Comparison of ENCODE assay signal across 15 cellular contexts in the genomic region with DNA sequence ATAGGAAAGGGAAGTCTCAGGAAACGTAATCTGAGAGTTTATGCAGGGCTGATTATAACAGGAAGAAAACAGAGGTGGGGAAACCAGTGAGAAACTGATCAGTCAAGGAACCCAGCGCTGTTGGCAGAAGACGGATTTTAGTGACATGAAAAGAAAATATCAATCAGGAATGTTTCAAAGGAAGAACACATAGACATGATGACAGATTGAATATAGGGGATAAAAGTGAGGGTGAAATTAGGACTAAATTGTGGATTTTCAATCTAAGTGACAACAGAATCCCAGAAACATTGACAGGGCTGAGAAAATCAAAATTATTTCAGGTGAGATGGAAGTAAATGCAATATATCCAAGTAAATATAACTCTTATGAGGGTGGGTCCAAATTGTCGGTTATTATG.
DNase-seq lines count a peak whose midpoint lies in the region; TF ChIP-seq lines count a peak whose summit lies in the region.
"Had no signal": no experiment of that assay in that cellular context is flagged by ENCODE, and none has a peak within 500 bp of the region (broad histone marks: within the 10 kb centered on the region; RNA-seq: fewer than 3 reads in every experiment).

No MANE protein-coding gene starts in this region.

- H3K4me2 ChIP-seq in KMS-11 (peak overlapping the region; percentile 1; the same call in 1 of the 2 replicates), OCI-LY3 (ENCODE audit: low read length) (peak overlapping the region; percentile 65), neural progenitor cell (no peak overlapping the region)

- H4K20me1 ChIP-seq in KMS-11 (ENCODE audit: insufficient read depth) (no peaks in the 10 kb centered on the region), OCI-LY3 (ENCODE audit: insufficient read depth, low read length) (no peaks in the 10 kb centered on the region), neural progenitor cell (ENCODE audit: low read depth) (no peaks in the 10 kb centered on the region)

- H3K27ac Mint-ChIP-seq in nephron (peak overlapping the region; percentile 3 to 31 (median 13)), neural progenitor cell (peak overlapping the region; percentile 21)
- H3K27ac Mint-ChIP-seq: CD4-positive, alpha-beta memory T cell had no signal

- H3K27ac ChIP-seq in KMS-11 (no peak overlapping the region), OCI-LY3 (ENCODE audit: low read length) (peak overlapping the region; percentile 65), neural progenitor cell (no peak overlapping the region)
- H3K27ac ChIP-seq: GM23248 had no signal

- no peaks in the 10 kb centered on the region for H3F3A ChIP-seq in neural progenitor cell (ENCODE audit: low read depth)

- H3K9me3 Mint-ChIP-seq in nephron, result no peaks in the 10 kb centered on the region
- no peaks in the 10 kb centered on the region for H3K9me3 Mint-ChIP-seq in neural progenitor cell

- H3K4me3 Mint-ChIP-seq in nephron (no peak overlapping the region), neural progenitor cell (no peak overlapping the region)
- H3K4me3 Mint-ChIP-seq: CD4-positive, alpha-beta memory T cell had no signal

- H3K27me3 ChIP-seq in KMS-11 (ENCODE audit: insufficient read depth, low read depth) (no peaks in the 10 kb centered on the region), OCI-LY3 (ENCODE audit: low read depth, low read length) (no peaks in the 10 kb centered on the region), neural progenitor cell (no peaks in the 10 kb centered on the region)

- H3K9me3 ChIP-seq in OCI-LY3 (ENCODE audit: insufficient read depth, low read length), result no peaks in the 10 kb centered on the region
- no peaks in the 10 kb centered on the region for H3K9me3 ChIP-seq in neural progenitor cell (ENCODE audit: low read depth)

- H3K79me2 ChIP-seq in KMS-11 (ENCODE audit: insufficient read depth, low read depth) (no peaks in the 10 kb centered on the region), OCI-LY3 (ENCODE audit: low read length) (no peaks in the 10 kb centered on the region), neural progenitor cell (ENCODE audit: low read depth) (no peaks in the 10 kb centered on the region)

- H3K27me3 Mint-ChIP-seq in nephron (ENCODE audit: low read depth) (no peaks in the 10 kb centered on the region), neural progenitor cell (ENCODE audit: insufficient read depth, low read depth) (no peaks in the 10 kb centered on the region)

- peaks cover 25% of the 10 kb centered on the region for H3K4me1 Mint-ChIP-seq in nephron
- no peaks in the 10 kb centered on the region for H3K4me1 Mint-ChIP-seq in neural progenitor cell
- H3K4me1 Mint-ChIP-seq: CD4-positive, alpha-beta memory T cell had no signal

- H3K9ac ChIP-seq in KMS-11 (no peak overlapping the region), OCI-LY3 (ENCODE audit: low read length) (no peak overlapping the region), neural progenitor cell (no peak overlapping the region)
- H3K9ac ChIP-seq: GM23248 had no signal

- H3K4me3 ChIP-seq in KMS-11 (IDR thresholded peaks at IDR 0.05; ENCODE audit: insufficient read depth, low read depth, low read length), result no peak overlapping the region
- H3K4me3 ChIP-seq in OCI-LY3 (ENCODE audit: low read length), result peak overlapping the region; percentile 49; the same call in 1 of the 2 replicates
- no peak overlapping the region for H3K4me3 ChIP-seq in neural progenitor cell
- H3K4me3 ChIP-seq: GM23248 had no signal

- TF ChIP-seq CTCF in KMS-11 (conservative IDR thresholded peaks at IDR 0.05; ENCODE audit: low read depth, low read length) (no peak), OCI-LY3 (IDR thresholded peaks at IDR 0.05; ENCODE audit: low read depth, low read length) (no peak), nephron (IDR thresholded peaks at IDR 0.05; ENCODE audit: unreplicated experiment in 3 of 3) (no peak), neural progenitor cell (IDR thresholded peaks at IDR 0.05) (no peak)

- H2AFZ ChIP-seq in KMS-11 (ENCODE audit: low read depth) (no peak overlapping the region), OCI-LY3 (ENCODE audit: low read depth, low read length) (no peak overlapping the region), neural progenitor cell (replicated peaks) (no peak overlapping the region)
- H2AFZ ChIP-seq: GM23248 had no signal

- H3K36me3 ChIP-seq in KMS-11 (ENCODE audit: insufficient read depth) (no peaks in the 10 kb centered on the region), OCI-LY3 (replicated peaks; ENCODE audit: low read depth, low read length) (no peaks in the 10 kb centered on the region), neural progenitor cell (no peaks in the 10 kb centered on the region)

- H3K4me1 ChIP-seq in KMS-11 (ENCODE audit: low read depth, poor library complexity, severe bottlenecking), result peaks cover 15% of the 10 kb centered on the region
- H3K4me1 ChIP-seq in OCI-LY3 (ENCODE audit: low read length), result peaks cover 47% of the 10 kb centered on the region
- no peaks in the 10 kb centered on the region for H3K4me1 ChIP-seq in neural progenitor cell

- H3K36me3 Mint-ChIP-seq in nephron (ENCODE audit: low read depth) (no peaks in the 10 kb centered on the region), neural progenitor cell (no peaks in the 10 kb centered on the region)
- H3K36me3 Mint-ChIP-seq: CD4-positive, alpha-beta memory T cell had no signal

- DNase-seq in neural progenitor cell (ENCODE audit: low spot score), result no peak
- DNase-seq in NCI-H446 treated with DMSO at 0.1 percent for 48 hours (lab: John Stamatoyannopoulos, UW), result no peak
- DNase-seq in activated naive CD4-positive, alpha-beta T cell (lab: John Stamatoyannopoulos, UW), result no peak
- DNase-seq in DMS79 (lab: John Stamatoyannopoulos, UW), result no peak
- DNase-seq: C1 segment of cervical spinal cord; Calu3; CD4-positive, alpha-beta memory T cell; COR-L47; GF-D8; GM23248; H7; HCEC 1CT had no signal
